In genomic region chr15:56775632-56776031, GRCh38 we compare ENCODE assay signal across 1 cellular context.
TF ChIP-seq lines count a peak whose summit lies in the region.

No MANE protein-coding gene starts in this region.

TF ChIP-seq in endothelial cell of umbilical vein, 7 proteins besides CTCF, POLR2A, EP300 and RAD21:
- no peak for TF ChIP-seq GATA2 (IDR thresholded peaks at IDR 0.05; ENCODE audit: insufficient read depth, insufficient read length, low read depth, low read length)
- no peak for TF ChIP-seq MYC (IDR thresholded peaks at IDR 0.05; ENCODE audit: low read depth, low read length)
- no peak for TF ChIP-seq POLR2AphosphoS5 (IDR thresholded peaks at IDR 0.05; ENCODE audit: insufficient read depth, low read depth, low read length)
- TF ChIP-seq JUN (IDR thresholded peaks at IDR 0.05; ENCODE audit: borderline replicate concordance, insufficient read depth, insufficient read length, low read depth) = no peak
- no peak for TF ChIP-seq EZH2 (IDR thresholded peaks at IDR 0.05; ENCODE audit: borderline replicate concordance, low read depth, low read length, severe bottlenecking)
- TF ChIP-seq MAX (IDR thresholded peaks at IDR 0.05; ENCODE audit: insufficient read depth, insufficient read length) = no peak
- no peak for TF ChIP-seq FOS (IDR thresholded peaks at IDR 0.05; ENCODE audit: borderline replicate concordance, insufficient read depth, low read length)
